10 cellular contexts compared by ENCODE assay signal in the genomic region with DNA sequence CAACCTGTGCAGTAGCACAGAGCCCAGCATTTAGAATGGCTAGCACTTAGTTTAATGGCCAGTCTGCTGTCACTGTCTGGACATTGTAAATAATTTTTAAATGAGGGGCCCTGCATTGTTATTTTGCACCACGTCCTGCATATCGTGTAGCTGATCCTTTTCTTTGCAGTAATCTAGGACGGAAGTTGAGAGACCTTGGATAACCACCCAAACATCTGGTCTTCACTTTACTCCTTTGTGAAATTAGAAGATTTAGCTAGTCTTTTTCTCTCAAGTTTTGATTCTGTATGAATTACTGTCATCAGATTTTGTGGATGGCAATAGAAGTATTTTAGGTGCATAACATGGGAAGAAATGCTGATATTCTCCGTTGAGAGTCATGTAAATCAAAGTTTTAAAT. TPM values are rescaled to one million over a fixed set of nuclear protein-coding genes. Genes with fewer than 3 reads are reported as not detected.
DNase-seq lines count a peak whose midpoint lies in the region; ATAC-seq, FAIRE-seq and TF ChIP-seq lines count a peak whose summit lies in the region.
"Had no signal": no experiment of that assay in that cellular context is flagged by ENCODE, and none has a peak within 500 bp of the region (broad histone marks: within the 10 kb centered on the region; RNA-seq: fewer than 3 reads in every experiment).

No MANE protein-coding gene starts in this region.

- intact Hi-C loops in activated T-helper 2 cell treated with anti-CD3 and anti-CD28 coated beads, Interferon-gamma antibody, Interleukin-2, Interleukin-4, amounts not matched to agents 10 μg/mL and 5 μg/mL and 100 μg/mL, durations not matched to agents 14 hours and 24 hours and 36 hours (cut with micrococcal nuclease): loop anchor here (5.0 kb wide), 4 partner anchors 194 to 629 kb away; a partner anchor contains a TSS

- no peak for ATAC-seq in A549
- ATAC-seq in GM23338: no peak
- ATAC-seq in memory B cell (ENCODE audit: low read depth): no peak
- no peak for ATAC-seq in HG02885 (IDR thresholded peaks at IDR 0.05; ENCODE audit: poor library complexity, unreplicated experiment)
- ATAC-seq in GM21526 (IDR thresholded peaks at IDR 0.05; ENCODE audit: low FRiP score, unreplicated experiment): no peak

- FAIRE-seq in A549 (lab: Jason Lieb, UNC): no peak

- peaks cover 8% of the 10 kb centered on the region; the same call in 1 of the 2 replicates for H3K9me2 ChIP-seq in GM23338 (ENCODE audit: insufficient read depth)

- H3K4me2 ChIP-seq in A549 (peak overlapping the region; percentile 67), GM23338 (peak overlapping the region; percentile 93)

- CTCF ChIA-PET in A549 (lab: Yijun Ruan, JAX): interaction anchor here (1.5 kb wide), 1 partner anchor 145 kb away, joined by 4 read pairs; no protein-coding TSS in a partner anchor

- H3K9me3 Mint-ChIP-seq in GM23338 (peaks cover 15% of the 10 kb centered on the region), memory B cell (no peaks in the 10 kb centered on the region)
- no peaks in the 10 kb centered on the region for H3K9me3 Mint-ChIP-seq in activated T-helper 2 cell treated with anti-CD3 and anti-CD28 coated beads, Interferon-gamma antibody, Interleukin-2, Interleukin-4, amounts not matched to agents 10 μg/mL and 5 μg/mL and 100 μg/mL, durations not matched to agents 14 hours and 24 hours and 36 hours

- no peaks in the 10 kb centered on the region for H3K9me3 ChIP-seq in A549
- H3K9me3 ChIP-seq: tibial artery had no signal

- no peak for TF ChIP-seq RAD21 in A549 (conservative IDR thresholded peaks at IDR 0.05 in 1 of 2, IDR thresholded peaks at IDR 0.05 in 1 of 2)

- no peak for TF ChIP-seq EP300 in A549 (IDR thresholded peaks at IDR 0.05)

- H3K4me3 Mint-ChIP-seq in GM23338: peak overlapping the region; percentile 86
- H3K4me3 Mint-ChIP-seq in activated T-helper 2 cell treated with anti-CD3 and anti-CD28 coated beads, Interferon-gamma antibody, Interleukin-2, Interleukin-4, amounts not matched to agents 10 μg/mL and 5 μg/mL and 100 μg/mL, durations not matched to agents 14 hours and 24 hours and 36 hours (ENCODE audit: low read depth): peak overlapping the region; percentile 76
- H3K4me3 Mint-ChIP-seq in memory B cell: peak overlapping the region; percentile 84

- H4K20me1 ChIP-seq in GM23338 (replicated peaks; ENCODE audit: insufficient read depth): peaks cover 17% of the 10 kb centered on the region

- POLR2A ChIA-PET in A549 (lab: Yijun Ruan, JAX): no interaction called here

- TF ChIP-seq CTCF in A549 (IDR thresholded peaks at IDR 0.05) (no peak), GM23338 (conservative IDR thresholded peaks at IDR 0.05; ENCODE audit: low read depth in 2 of 2) (no peak)

- WGBS in A549 (ENCODE audit: missing lambda C conversion rate): 91% methylated on average over 4 of the region's 4 CpGs

- peaks cover 62% of the 10 kb centered on the region for H3K79me2 ChIP-seq in GM23338 (replicated peaks; ENCODE audit: insufficient read depth)

- peaks cover 4% of the 10 kb centered on the region; the same call in 1 of the 2 replicates for H3F3A ChIP-seq in GM23338 (replicated peaks; ENCODE audit: low read depth)

- TF ChIP-seq POLR2A in A549 (IDR thresholded peaks at IDR 0.05; ENCODE audit: low read length): no peak

- H3K4me3 ChIP-seq in A549 (0 out of 3 replicates have a peak overlapping the region, but pooled peaks have one; percentile 89), GM23338 (peak overlapping the region; percentile 88)

- no peak overlapping the region for H3K27ac Mint-ChIP-seq in GM23338
- no peak overlapping the region for H3K27ac Mint-ChIP-seq in activated T-helper 2 cell treated with anti-CD3 and anti-CD28 coated beads, Interferon-gamma antibody, Interleukin-2, Interleukin-4, amounts not matched to agents 10 μg/mL and 5 μg/mL and 100 μg/mL, durations not matched to agents 14 hours and 24 hours and 36 hours
- H3K27ac Mint-ChIP-seq in memory B cell: no peak overlapping the region

- no peaks in the 10 kb centered on the region for H3K27me3 Mint-ChIP-seq in GM23338 (ENCODE audit: insufficient read depth, low read depth, poor library complexity)
- peaks cover under 1% of the 10 kb centered on the region for H3K27me3 Mint-ChIP-seq in activated T-helper 2 cell treated with anti-CD3 and anti-CD28 coated beads, Interferon-gamma antibody, Interleukin-2, Interleukin-4, amounts not matched to agents 10 μg/mL and 5 μg/mL and 100 μg/mL, durations not matched to agents 14 hours and 24 hours and 36 hours (ENCODE audit: low read depth)
- no peaks in the 10 kb centered on the region for H3K27me3 Mint-ChIP-seq in memory B cell

- no peaks in the 10 kb centered on the region for H3K27me3 ChIP-seq in GM23338 (ENCODE audit: insufficient read depth)
- H3K27me3 ChIP-seq: tibial artery had no signal

- DNase-seq in A549 (ENCODE audit: low read depth in 1 of 2, low spot score in 1 of 2): no peak
- DNase-seq in GM23338 (ENCODE audit: low spot score): no peak
- DNase-seq in activated T-helper 2 cell treated with anti-CD3 and anti-CD28 coated beads, Interferon-gamma antibody, Interleukin-2, Interleukin-4, amounts not matched to agents 10 μg/mL and 5 μg/mL and 100 μg/mL, durations not matched to agents 14 hours and 24 hours and 36 hours (ENCODE audit: low spot score): no peak
- DNase-seq in memory B cell (ENCODE audit: low spot score in 2 of 2): no peak
- no peak for DNase-seq in inferior parietal cortex (ENCODE audit: extremely low spot score)
- no peak for DNase-seq in NCI-H146 (lab: John Stamatoyannopoulos, UW)
- DNase-seq: tibial artery had no signal

- no peak overlapping the region for H2AFZ ChIP-seq in GM23338

- H3K27ac ChIP-seq in A549 (peak overlapping the region in 1 of 2 experiments; percentile 99; a peak in 1 of 6 replicates), GM23338 (ENCODE audit: low read depth) (no peak overlapping the region)

- H3K36me3 Mint-ChIP-seq in GM23338 (ENCODE audit: low read depth): peaks cover 30% of the 10 kb centered on the region
- H3K36me3 Mint-ChIP-seq in activated T-helper 2 cell treated with anti-CD3 and anti-CD28 coated beads, Interferon-gamma antibody, Interleukin-2, Interleukin-4, amounts not matched to agents 10 μg/mL and 5 μg/mL and 100 μg/mL, durations not matched to agents 14 hours and 24 hours and 36 hours (ENCODE audit: low read depth): peaks cover 38% of the 10 kb centered on the region
- H3K36me3 Mint-ChIP-seq in memory B cell: peaks cover 8% of the 10 kb centered on the region

- H3K4me1 ChIP-seq in A549: peaks cover 37% of the 10 kb centered on the region
- peaks cover 22% of the 10 kb centered on the region for H3K4me1 ChIP-seq in GM23338 (ENCODE audit: insufficient read depth)

- H3K36me3 ChIP-seq in GM23338 (ENCODE audit: insufficient read depth): peaks cover 5% of the 10 kb centered on the region; the same call in 1 of the 2 replicates

- H3K4me1 Mint-ChIP-seq in GM23338 (peaks cover 18% of the 10 kb centered on the region; the same call in 2 of the 3 replicates), memory B cell (peaks cover 32% of the 10 kb centered on the region)
- H3K4me1 Mint-ChIP-seq in activated T-helper 2 cell treated with anti-CD3 and anti-CD28 coated beads, Interferon-gamma antibody, Interleukin-2, Interleukin-4, amounts not matched to agents 10 μg/mL and 5 μg/mL and 100 μg/mL, durations not matched to agents 14 hours and 24 hours and 36 hours (ENCODE audit: low read depth): peaks cover 37% of the 10 kb centered on the region

TF ChIP-seq in A549, 52 proteins besides CTCF, POLR2A, EP300 and RAD21:
- TF ChIP-seq CHD4 (IDR thresholded peaks at IDR 0.05; ENCODE audit: borderline replicate concordance) (no peak), FOSB (CRISPR knock-in tag; IDR thresholded peaks at IDR 0.05) (no peak)

TF ChIP-seq in GM23338, 12 proteins besides CTCF, POLR2A, EP300 and RAD21 (continues in another document):
- TF ChIP-seq EZH2 (IDR thresholded peaks at IDR 0.05; ENCODE audit: low read depth, unreplicated experiment) (no peak), CREB1 (CRISPR knock-in tag; IDR thresholded peaks at IDR 0.05; ENCODE audit: low read depth) (no peak), POLR2AphosphoS5 (IDR thresholded peaks at IDR 0.05; ENCODE audit: low read depth) (no peak), ZNF331 (CRISPR knock-in tag; IDR thresholded peaks at IDR 0.05; ENCODE audit: low read depth) (no peak), EZH2phosphoT487 (IDR thresholded peaks at IDR 0.05; ENCODE audit: unreplicated experiment) (no peak)
- TF ChIP-seq, protein P1, sequence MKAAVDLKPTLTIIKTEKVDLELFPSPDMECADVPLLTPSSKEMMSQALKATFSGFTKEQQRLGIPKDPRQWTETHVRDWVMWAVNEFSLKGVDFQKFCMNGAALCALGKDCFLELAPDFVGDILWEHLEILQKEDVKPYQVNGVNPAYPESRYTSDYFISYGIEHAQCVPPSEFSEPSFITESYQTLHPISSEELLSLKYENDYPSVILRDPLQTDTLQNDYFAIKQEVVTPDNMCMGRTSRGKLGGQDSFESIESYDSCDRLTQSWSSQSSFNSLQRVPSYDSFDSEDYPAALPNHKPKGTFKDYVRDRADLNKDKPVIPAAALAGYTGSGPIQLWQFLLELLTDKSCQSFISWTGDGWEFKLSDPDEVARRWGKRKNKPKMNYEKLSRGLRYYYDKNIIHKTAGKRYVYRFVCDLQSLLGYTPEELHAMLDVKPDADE (IDR thresholded peaks at IDR 0.05): no peak

RNA-seq across cellular contexts. Expression of a gene that starts 1.9 kb away (rescaled TPM):
- 45.4 and 49.1 TPM in 2 replicates for polyA plus RNA-seq in A549 (2011; rRNA removed)
- polyA plus RNA-seq in A549 (2012; cell fraction: cytosol; rRNA removed): 10.1 and 11.8 TPM in 2 replicates
- 9.2 and 13.2 TPM in 2 replicates for polyA plus RNA-seq in A549 (2012; cell fraction: nucleus; rRNA removed)
- 19.1 to 21.3 TPM (median 20.3 TPM) in 3 replicates for polyA plus RNA-seq in A549 (2017; fragmentation: RNase III; extraction: RNeasy Plus Mini Kit Qiagen cat#74134 plus additional on column Dnase treatment)
- polyA minus RNA-seq in A549 (2011; rRNA and poly(A)+ RNA removed): 21.8 and 27.4 TPM in 2 replicates
- 85.7 and 95.7 TPM in 2 replicates for total RNA-seq in GM23338 (2014; rRNA removed; shearing (Covaris generic))
- 11.3 and 13.1 TPM in 2 replicates for polyA plus RNA-seq in GM23338 (2016; fragmentation: Nextera tagmentation; extraction: Ambion mirVana)
- total RNA-seq in activated T-helper 2 cell treated with anti-CD3 and anti-CD28 coated beads, Interferon-gamma antibody, Interleukin-2, Interleukin-4, amounts not matched to agents 10 μg/mL and 5 μg/mL and 100 μg/mL, durations not matched to agents 14 hours and 24 hours and 36 hours: 29.8 and 30.3 TPM in 2 replicates

RNA-seq across cellular contexts. Expression of a gene that starts 32.9 kb away (rescaled TPM):
- polyA plus RNA-seq in A549 (2011; rRNA removed): 0.08 and 0.13 TPM in 2 replicates
- polyA plus RNA-seq in A549 (2012; cell fraction: cytosol; rRNA removed): 0.04 and 0.11 TPM in 2 replicates
- polyA plus RNA-seq in A549 (2012; cell fraction: nucleus; rRNA removed): 0.09 and 0.12 TPM in 2 replicates
- 0.14 to 0.22 TPM (median 0.17 TPM) in 3 replicates for polyA plus RNA-seq in A549 (2017; fragmentation: RNase III; extraction: RNeasy Plus Mini Kit Qiagen cat#74134 plus additional on column Dnase treatment)
- polyA minus RNA-seq in A549 (2011; rRNA and poly(A)+ RNA removed): 0.17 TPM in 1 of 2 replicates, not detected in the other
- total RNA-seq in GM23338 (2014; rRNA removed; shearing (Covaris generic)): 0.27 and 0.31 TPM in 2 replicates
- polyA plus RNA-seq in GM23338 (2016; fragmentation: Nextera tagmentation; extraction: Ambion mirVana): 0.70 and 0.80 TPM in 2 replicates
- total RNA-seq in activated T-helper 2 cell treated with anti-CD3 and anti-CD28 coated beads, Interferon-gamma antibody, Interleukin-2, Interleukin-4, amounts not matched to agents 10 μg/mL and 5 μg/mL and 100 μg/mL, durations not matched to agents 14 hours and 24 hours and 36 hours: 0.07 TPM in 1 of 2 replicates, not detected in the other
- total RNA-seq: pulmonary artery endothelial cell had no signal
